Comparison of ENCODE assay signal across 8 cellular contexts in genomic region chr5:142011572-142012185, GRCh38. TPM values are rescaled to one million over a fixed set of nuclear protein-coding genes. Genes with fewer than 3 reads are reported as not detected.
A peak's percentile ranks its signal among the peaks of the same experiment; 100 is the strongest.
DNase-seq lines count a peak whose midpoint lies in the region; ATAC-seq and TF ChIP-seq lines count a peak whose summit lies in the region.

No MANE protein-coding gene starts in this region.

- H3K36me3 ChIP-seq in NT2/D1 (ENCODE audit: insufficient read depth, insufficient read length, low read length), result peaks cover 38% of the 10 kb centered on the region

- no peak for ATAC-seq in natural killer cell
- ATAC-seq in HG02884 (IDR thresholded peaks at IDR 0.05; ENCODE audit: unreplicated experiment), result no peak
- ATAC-seq in HG03175 (IDR thresholded peaks at IDR 0.05; ENCODE audit: unreplicated experiment), result no peak
- no peak for ATAC-seq in left colon

- DNase-seq in AG10803 (ENCODE audit: low read depth) (no peak), NT2/D1 (ENCODE audit: low read depth, low spot score) (no peak), natural killer cell (no peak), NCI-H1417 treated with DMSO at 0.1 percent for 48 hours (lab: John Stamatoyannopoulos, UW) (no peak), left colon (no peak)

- no peaks in the 10 kb centered on the region for H3K9me3 Mint-ChIP-seq in dendritic cell treated with granulocyte-macrophage colony-stimulating factor and Interleukin-4, amounts not matched to agents 40 ng/mL and 50 ng/mL, for 4 days
- no peaks in the 10 kb centered on the region for H3K9me3 Mint-ChIP-seq in natural killer cell

- H3K4me3 ChIP-seq in AG10803 (ENCODE audit: low read length), result peak overlapping the region; percentile 86
- no peak overlapping the region for H3K4me3 ChIP-seq in NT2/D1 (ENCODE audit: insufficient read length, low read depth)

- no peaks in the 10 kb centered on the region for H3K27me3 ChIP-seq in NT2/D1 (ENCODE audit: insufficient read depth, insufficient read length)

- H3K9me3 ChIP-seq in NT2/D1 (ENCODE audit: insufficient read depth, low read length), result no peaks in the 10 kb centered on the region

- TF ChIP-seq CTCF in AG10803 (conservative IDR thresholded peaks at IDR 0.05; ENCODE audit: low read length) (no peak), natural killer cell (IDR thresholded peaks at IDR 0.05) (no peak)

- peaks cover 70% of the 10 kb centered on the region for H3K4me1 Mint-ChIP-seq in dendritic cell treated with granulocyte-macrophage colony-stimulating factor and Interleukin-4, amounts not matched to agents 40 ng/mL and 50 ng/mL, for 4 days (ENCODE audit: low read depth)
- peaks cover 40 to 63% of the 10 kb centered on the region in 2 donors for H3K4me1 Mint-ChIP-seq in natural killer cell

- H3K36me3 Mint-ChIP-seq in dendritic cell treated with granulocyte-macrophage colony-stimulating factor and Interleukin-4, amounts not matched to agents 40 ng/mL and 50 ng/mL, for 4 days (ENCODE audit: low read depth), result peaks cover 58% of the 10 kb centered on the region
- H3K36me3 Mint-ChIP-seq in natural killer cell, result no peaks in the 10 kb centered on the region

- intact Hi-C loops in dendritic cell treated with granulocyte-macrophage colony-stimulating factor and Interleukin-4, amounts not matched to agents 40 ng/mL and 50 ng/mL, for 4 days (cut with micrococcal nuclease), result loop anchor here (1.0 to 5.0 kb wide), 2 partner anchors 41 to 133 kb away; no protein-coding TSS in a partner anchor
- intact Hi-C loops in natural killer cell (cut with micrococcal nuclease) (loop anchor here (10.0 kb wide), 1 partner anchor 47 kb away; the partner anchor contains the start of gene RNF14), left colon (cut with DNase I, micrococcal nuclease) (loop anchor here in 1 of 2 donors (5.0 kb wide), 1 partner anchor 131 kb away; no protein-coding TSS in a partner anchor)

- H3K27ac Mint-ChIP-seq in dendritic cell treated with granulocyte-macrophage colony-stimulating factor and Interleukin-4, amounts not matched to agents 40 ng/mL and 50 ng/mL, for 4 days, result peak overlapping the region; percentile 94
- H3K27ac Mint-ChIP-seq in natural killer cell, result peak overlapping the region in 1 of 2 donors; percentile 89

- peak overlapping the region; percentile 81 for H3K4me3 Mint-ChIP-seq in dendritic cell treated with granulocyte-macrophage colony-stimulating factor and Interleukin-4, amounts not matched to agents 40 ng/mL and 50 ng/mL, for 4 days
- peak overlapping the region; percentile 75 for H3K4me3 Mint-ChIP-seq in natural killer cell

- H3K9ac ChIP-seq in NT2/D1 (ENCODE audit: insufficient read length, low read depth), result peak overlapping the region; percentile 33

- H3K4me1 ChIP-seq in NT2/D1 (ENCODE audit: insufficient read depth, insufficient read length), result no peaks in the 10 kb centered on the region

- H3K27me3 Mint-ChIP-seq in dendritic cell treated with granulocyte-macrophage colony-stimulating factor and Interleukin-4, amounts not matched to agents 40 ng/mL and 50 ng/mL, for 4 days, result no peaks in the 10 kb centered on the region
- H3K27me3 Mint-ChIP-seq in natural killer cell (ENCODE audit: low read depth in 2 of 2), result no peaks in the 10 kb centered on the region

RNA-seq across cellular contexts. Expression of gene GNPDA1, which starts 1.1 kb away (rescaled TPM):
- 10 to 100 TPM; 10.7 to 12.0 (median 11.2) TPM for total RNA-seq in natural killer cell
- 10 to 100 TPM; 15.0 to 16.6 TPM for total RNA-seq in left colon

RNA-seq across cellular contexts. Expression of gene RNF14, which starts 42.8 kb away (rescaled TPM):
- total RNA-seq in natural killer cell (10 to 100 TPM; 20.6 to 29.2 (median 21.3) TPM), left colon (10 to 100 TPM; 69.3 to 72.0 TPM)

RNA-seq across cellular contexts. Expression of gene PCDH12, which starts 53.7 kb away (rescaled TPM):
- total RNA-seq in natural killer cell (under 1 TPM in 1 of 3 donors, not detected in 2; 0.05 TPM), left colon (1 to 10 TPM in 1 of 2 donors, under 1 TPM in 1; 0.95 to 2.1 TPM)
